Comparison of ENCODE assay signal across 8 cellular contexts in the genomic region with DNA sequence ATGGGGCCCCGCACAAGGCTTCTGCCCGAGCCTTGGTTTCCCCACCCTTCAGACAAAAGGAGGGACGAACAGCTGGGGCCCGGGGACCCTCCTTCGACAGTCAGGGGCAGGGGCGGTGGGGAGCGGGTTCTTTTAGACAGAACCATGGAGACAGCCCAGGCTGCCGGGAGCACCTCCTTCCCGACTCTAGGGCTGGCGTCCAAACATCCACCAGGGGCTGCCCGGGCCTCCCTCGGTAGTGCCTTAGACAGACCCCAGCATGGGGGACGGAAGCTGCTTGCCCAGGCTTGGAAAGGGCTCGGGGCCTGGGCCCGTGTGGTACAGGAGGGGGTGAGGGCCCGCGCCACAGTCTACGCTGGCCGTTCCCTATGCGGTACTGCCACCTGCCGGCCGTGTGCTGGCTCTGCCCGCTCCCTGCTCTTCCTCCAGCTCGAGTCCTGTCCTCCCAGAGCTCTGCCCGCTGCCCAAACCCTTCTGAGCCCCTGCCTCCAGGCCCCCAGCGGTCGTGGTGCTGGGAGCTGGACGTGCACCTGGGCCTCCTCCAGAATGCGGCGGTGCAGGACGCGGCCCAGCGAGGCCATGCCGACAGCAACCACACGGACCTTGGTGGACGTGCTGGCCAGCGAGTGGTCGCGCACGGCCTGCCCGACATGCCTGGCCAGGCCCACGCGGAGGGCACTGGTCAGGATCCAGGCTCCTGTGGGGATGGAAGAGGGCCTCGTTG. TPM values are rescaled to one million over a fixed set of nuclear protein-coding genes. Genes with fewer than 3 reads are reported as not detected.
DNase-seq lines count a peak whose midpoint lies in the region; ATAC-seq lines count a peak whose summit lies in the region.

No MANE protein-coding gene starts in this region.

- DNase-seq in DMS 273 (lab: John Stamatoyannopoulos, UW; ENCODE audit: unreplicated experiment) (peak; percentile 82), NCI-H345 (lab: John Stamatoyannopoulos, UW) (peak; percentile 80), cerebellum (ENCODE audit: low spot score) (peak; percentile 88), left lobe of liver (ENCODE audit: low spot score) (peak; percentile 65), T1000 (lab: John Stamatoyannopoulos, UW) (no peak)
- DNase-seq in activated CD4-positive, alpha-beta T cell treated with anti-CD3 and anti-CD28 coated beads for 24 hours (ENCODE audit: low read depth in 2 of 2): peak; percentile 59 to 64
- DNase-seq in stimulated activated CD4-positive, alpha-beta T cell treated with anti-CD3 and anti-CD28 coated beads, Interleukin-2, amount 100 ng/mL, for 4 hours (ENCODE audit: low read depth): peak; percentile 52

- ATAC-seq in HG02759 (IDR thresholded peaks at IDR 0.05; ENCODE audit: unreplicated experiment) (peak; percentile 65), left lobe of liver (peak; percentile 93)

RNA-seq across cellular contexts. Expression of gene TSSC4, which starts 20.1 kb away (rescaled TPM):
- total RNA-seq in cerebellum (17.2 TPM), left lobe of liver (24.8 TPM)

RNA-seq across cellular contexts. Expression of gene TRPM5, which starts 23.6 kb away (rescaled TPM):
- total RNA-seq in cerebellum (0.27 TPM), left lobe of liver (not detected)

RNA-seq across cellular contexts. Expression of gene KCNQ1, which starts 24.1 kb away (rescaled TPM):
- total RNA-seq in cerebellum (0.45 TPM), left lobe of liver (2.1 TPM)

RNA-seq across cellular contexts. Expression of gene CD81, which starts 43.6 kb away (rescaled TPM):
- 90.7 TPM for total RNA-seq in cerebellum
- total RNA-seq in left lobe of liver: 564 TPM
